Comparison of ENCODE assay signal across 1 cellular context in the genomic region with DNA sequence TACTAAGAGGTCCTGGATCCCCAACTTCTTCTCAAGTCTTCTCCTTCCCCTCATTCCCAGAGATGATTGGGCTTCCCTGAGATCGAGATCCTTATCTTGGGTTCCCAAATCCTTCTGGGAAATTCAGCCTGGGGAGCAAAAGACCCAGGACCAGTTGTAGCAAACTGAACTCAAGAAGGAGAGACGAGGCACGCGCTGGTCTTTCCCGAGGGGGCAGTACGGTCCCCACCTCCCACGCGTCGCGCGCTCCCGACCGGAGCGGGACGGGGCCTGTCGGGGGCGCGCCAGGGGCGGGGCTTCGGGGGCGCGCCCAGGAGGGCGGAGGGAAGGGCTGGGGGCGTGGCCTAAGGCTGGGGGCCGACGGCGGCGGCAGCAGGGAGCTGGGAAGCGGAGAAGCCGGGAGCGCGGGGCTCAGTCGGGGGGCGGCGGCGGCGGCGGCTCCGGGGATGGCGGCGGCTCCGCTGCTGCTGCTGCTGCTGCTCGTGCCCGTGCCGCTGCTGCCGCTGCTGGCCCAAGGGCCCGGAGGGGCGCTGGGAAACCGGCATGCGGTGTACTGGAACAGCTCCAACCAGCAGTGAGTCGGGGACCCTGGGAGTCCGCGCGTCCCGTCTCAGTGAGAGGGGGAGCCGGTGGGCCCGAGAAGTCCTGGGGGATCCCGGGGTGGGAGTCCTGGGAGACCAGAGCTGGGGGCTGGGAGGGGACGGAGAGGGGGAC.
TF ChIP-seq lines count a peak whose summit lies in the region.

Gene EFNA3 (plus strand): TSS at position 342 of the 714 bp plus-strand sequence. CDS start 105 bp downstream, at position 447.

TF ChIP-seq in K562, 482 proteins besides CTCF, POLR2A, EP300 and RAD21 (continued from another document and continues in another):
- TF ChIP-seq ETV6 (IDR thresholded peaks at IDR 0.05; ENCODE audit: borderline replicate concordance in 1 of 2, low read depth in 2 of 2, low read length in 1 of 2) = no peak
- TF ChIP-seq ETV6 (CRISPR knock-in tag; IDR thresholded peaks at IDR 0.05; ENCODE audit: borderline replicate concordance) = no peak
- peak; percentile 75 for TF ChIP-seq ZNF431 (CRISPR knock-in tag; IDR thresholded peaks at IDR 0.05)
- TF ChIP-seq SMARCB1 (IDR thresholded peaks at IDR 0.05; ENCODE audit: insufficient read length, low read depth) = no peak
- TF ChIP-seq ZNF75A (CRISPR knock-in tag; IDR thresholded peaks at IDR 0.05) = no peak
- TF ChIP-seq TARDBP (IDR thresholded peaks at IDR 0.05) = no peak
- TF ChIP-seq POLR2H (tag; IDR thresholded peaks at IDR 0.05; ENCODE audit: low read depth) = no peak
- TF ChIP-seq ZNF449 (CRISPR knock-in tag; IDR thresholded peaks at IDR 0.05) = no peak
- TF ChIP-seq FOXP1 (CRISPR knock-in tag; IDR thresholded peaks at IDR 0.05) = 0 out of 2 replicates have a peak, but pooled peaks have one; percentile 5
- TF ChIP-seq, protein P1, sequence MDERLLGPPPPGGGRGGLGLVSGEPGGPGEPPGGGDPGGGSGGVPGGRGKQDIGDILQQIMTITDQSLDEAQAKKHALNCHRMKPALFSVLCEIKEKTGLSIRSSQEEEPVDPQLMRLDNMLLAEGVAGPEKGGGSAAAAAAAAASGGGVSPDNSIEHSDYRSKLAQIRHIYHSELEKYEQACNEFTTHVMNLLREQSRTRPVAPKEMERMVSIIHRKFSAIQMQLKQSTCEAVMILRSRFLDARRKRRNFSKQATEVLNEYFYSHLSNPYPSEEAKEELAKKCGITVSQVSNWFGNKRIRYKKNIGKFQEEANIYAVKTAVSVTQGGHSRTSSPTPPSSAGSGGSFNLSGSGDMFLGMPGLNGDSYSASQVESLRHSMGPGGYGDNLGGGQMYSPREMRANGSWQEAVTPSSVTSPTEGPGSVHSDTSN (CRISPR knock-in tag; IDR thresholded peaks at IDR 0.05; ENCODE audit: low read depth) = no peak
- TF ChIP-seq, protein P1 (tag; conservative IDR thresholded peaks at IDR 0.05; ENCODE audit: low read depth) = no peak
- TF ChIP-seq RFX1 (IDR thresholded peaks at IDR 0.05) = no peak
- no peak for TF ChIP-seq ZNF354B (CRISPR knock-in tag; IDR thresholded peaks at IDR 0.05)
- peak; percentile 57 for TF ChIP-seq HMGN3 (IDR thresholded peaks at IDR 0.05; ENCODE audit: borderline replicate concordance, extremely low read depth, insufficient read length, low read depth, low read length)
- TF ChIP-seq SMAD4 (CRISPR knock-in tag; conservative IDR thresholded peaks at IDR 0.05) = peak; percentile 74
- TF ChIP-seq MLX (CRISPR knock-in tag; conservative IDR thresholded peaks at IDR 0.05) = no peak
- TF ChIP-seq RBM17 (IDR thresholded peaks at IDR 0.05; ENCODE audit: borderline replicate concordance, low read depth, low read length) = no peak
- no peak for TF ChIP-seq MBD2 (IDR thresholded peaks at IDR 0.05; ENCODE audit: borderline replicate concordance, low read depth)
- no peak for TF ChIP-seq HLTF (IDR thresholded peaks at IDR 0.05)
- TF ChIP-seq, protein P2, sequence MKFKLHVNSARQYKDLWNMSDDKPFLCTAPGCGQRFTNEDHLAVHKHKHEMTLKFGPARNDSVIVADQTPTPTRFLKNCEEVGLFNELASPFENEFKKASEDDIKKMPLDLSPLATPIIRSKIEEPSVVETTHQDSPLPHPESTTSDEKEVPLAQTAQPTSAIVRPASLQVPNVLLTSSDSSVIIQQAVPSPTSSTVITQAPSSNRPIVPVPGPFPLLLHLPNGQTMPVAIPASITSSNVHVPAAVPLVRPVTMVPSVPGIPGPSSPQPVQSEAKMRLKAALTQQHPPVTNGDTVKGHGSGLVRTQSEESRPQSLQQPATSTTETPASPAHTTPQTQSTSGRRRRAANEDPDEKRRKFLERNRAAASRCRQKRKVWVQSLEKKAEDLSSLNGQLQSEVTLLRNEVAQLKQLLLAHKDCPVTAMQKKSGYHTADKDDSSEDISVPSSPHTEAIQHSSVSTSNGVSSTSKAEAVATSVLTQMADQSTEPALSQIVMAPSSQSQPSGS (CRISPR knock-in tag; IDR thresholded peaks at IDR 0.05) = no peak
- TF ChIP-seq KDM4B (IDR thresholded peaks at IDR 0.05; ENCODE audit: borderline replicate concordance in 2 of 2, low read depth in 1 of 2) = no peak
- no peak for TF ChIP-seq E2F1 (CRISPR knock-in tag; IDR thresholded peaks at IDR 0.05)
- no peak for TF ChIP-seq HOMEZ (CRISPR knock-in tag; IDR thresholded peaks at IDR 0.05)
- peak; percentile 26; the same call in 1 of the 2 replicates for TF ChIP-seq DPF2 (IDR thresholded peaks at IDR 0.05)
- TF ChIP-seq HDAC1 (IDR thresholded peaks at IDR 0.05) = no peak
- no peak for TF ChIP-seq ZNF445 (CRISPR knock-in tag; IDR thresholded peaks at IDR 0.05; ENCODE audit: low read depth)
- no peak for TF ChIP-seq LEF1 (IDR thresholded peaks at IDR 0.05)
- no peak for TF ChIP-seq EWSR1 (IDR thresholded peaks at IDR 0.05; ENCODE audit: borderline replicate concordance, low read depth, partially characterized antibody)
- TF ChIP-seq ZNF324 (CRISPR knock-in tag; IDR thresholded peaks at IDR 0.05) = no peak
- TF ChIP-seq CBX5 (IDR thresholded peaks at IDR 0.05; ENCODE audit: borderline replicate concordance, low read depth) = no peak
- no peak for TF ChIP-seq SRSF3 (IDR thresholded peaks at IDR 0.05; ENCODE audit: insufficient read depth, low read length)
- TF ChIP-seq GTF2A2 (tag; IDR thresholded peaks at IDR 0.05) = no peak
- TF ChIP-seq ZNF644 (tag; IDR thresholded peaks at IDR 0.05; ENCODE audit: low read depth) = peak; percentile 67; the same call in 1 of the 2 replicates
- TF ChIP-seq, protein P3, sequence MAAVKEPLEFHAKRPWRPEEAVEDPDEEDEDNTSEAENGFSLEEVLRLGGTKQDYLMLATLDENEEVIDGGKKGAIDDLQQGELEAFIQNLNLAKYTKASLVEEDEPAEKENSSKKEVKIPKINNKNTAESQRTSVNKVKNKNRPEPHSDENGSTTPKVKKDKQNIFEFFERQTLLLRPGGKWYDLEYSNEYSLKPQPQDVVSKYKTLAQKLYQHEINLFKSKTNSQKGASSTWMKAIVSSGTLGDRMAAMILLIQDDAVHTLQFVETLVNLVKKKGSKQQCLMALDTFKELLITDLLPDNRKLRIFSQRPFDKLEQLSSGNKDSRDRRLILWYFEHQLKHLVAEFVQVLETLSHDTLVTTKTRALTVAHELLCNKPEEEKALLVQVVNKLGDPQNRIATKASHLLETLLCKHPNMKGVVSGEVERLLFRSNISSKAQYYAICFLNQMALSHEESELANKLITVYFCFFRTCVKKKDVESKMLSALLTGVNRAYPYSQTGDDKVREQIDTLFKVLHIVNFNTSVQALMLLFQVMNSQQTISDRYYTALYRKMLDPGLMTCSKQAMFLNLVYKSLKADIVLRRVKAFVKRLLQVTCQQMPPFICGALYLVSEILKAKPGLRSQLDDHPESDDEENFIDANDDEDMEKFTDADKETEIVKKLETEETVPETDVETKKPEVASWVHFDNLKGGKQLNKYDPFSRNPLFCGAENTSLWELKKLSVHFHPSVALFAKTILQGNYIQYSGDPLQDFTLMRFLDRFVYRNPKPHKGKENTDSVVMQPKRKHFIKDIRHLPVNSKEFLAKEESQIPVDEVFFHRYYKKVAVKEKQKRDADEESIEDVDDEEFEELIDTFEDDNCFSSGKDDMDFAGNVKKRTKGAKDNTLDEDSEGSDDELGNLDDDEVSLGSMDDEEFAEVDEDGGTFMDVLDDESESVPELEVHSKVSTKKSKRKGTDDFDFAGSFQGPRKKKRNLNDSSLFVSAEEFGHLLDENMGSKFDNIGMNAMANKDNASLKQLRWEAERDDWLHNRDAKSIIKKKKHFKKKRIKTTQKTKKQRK (IDR thresholded peaks at IDR 0.05; ENCODE audit: borderline replicate concordance, low read depth, low read length) = no peak
- TF ChIP-seq CXXC5 (CRISPR knock-in tag; IDR thresholded peaks at IDR 0.05) = peak; percentile 74
- no peak for TF ChIP-seq EP400 (IDR thresholded peaks at IDR 0.05)
- TF ChIP-seq TBL1XR1 (IDR thresholded peaks at IDR 0.05; ENCODE audit: low read length in 2 of 2) = no peak
- TF ChIP-seq PURB (CRISPR knock-in tag; IDR thresholded peaks at IDR 0.05; ENCODE audit: low read depth) = no peak
- no peak for TF ChIP-seq ZNF239 (CRISPR knock-in tag; IDR thresholded peaks at IDR 0.05)
- TF ChIP-seq PTBP1 (IDR thresholded peaks at IDR 0.05; ENCODE audit: low read depth, low read length) = no peak
- no peak for TF ChIP-seq NFRKB (IDR thresholded peaks at IDR 0.05; ENCODE audit: low read depth)
- no peak for TF ChIP-seq ZC3H8 (IDR thresholded peaks at IDR 0.05)
- TF ChIP-seq SOX6 (IDR thresholded peaks at IDR 0.05) = no peak
- TF ChIP-seq SIRT6 (IDR thresholded peaks at IDR 0.05; ENCODE audit: low read depth, low read length) = no peak
- peak; percentile 53 for TF ChIP-seq POLR2G (IDR thresholded peaks at IDR 0.05; ENCODE audit: low read depth, low read length)
- TF ChIP-seq TEAD2 (tag; IDR thresholded peaks at IDR 0.05) = no peak
- no peak for TF ChIP-seq CREB5 (CRISPR knock-in tag; IDR thresholded peaks at IDR 0.05)
- no peak for TF ChIP-seq XRCC3 (IDR thresholded peaks at IDR 0.05)
- TF ChIP-seq, protein P4, sequence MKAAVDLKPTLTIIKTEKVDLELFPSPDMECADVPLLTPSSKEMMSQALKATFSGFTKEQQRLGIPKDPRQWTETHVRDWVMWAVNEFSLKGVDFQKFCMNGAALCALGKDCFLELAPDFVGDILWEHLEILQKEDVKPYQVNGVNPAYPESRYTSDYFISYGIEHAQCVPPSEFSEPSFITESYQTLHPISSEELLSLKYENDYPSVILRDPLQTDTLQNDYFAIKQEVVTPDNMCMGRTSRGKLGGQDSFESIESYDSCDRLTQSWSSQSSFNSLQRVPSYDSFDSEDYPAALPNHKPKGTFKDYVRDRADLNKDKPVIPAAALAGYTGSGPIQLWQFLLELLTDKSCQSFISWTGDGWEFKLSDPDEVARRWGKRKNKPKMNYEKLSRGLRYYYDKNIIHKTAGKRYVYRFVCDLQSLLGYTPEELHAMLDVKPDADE (conservative IDR thresholded peaks at IDR 0.05; ENCODE audit: control insufficient read depth, low read depth, low read length) = 0 out of 2 replicates have a peak, but pooled peaks have one; percentile 10
- peak; percentile 43; the same call in 1 of the 2 replicates for TF ChIP-seq ZNF175 (CRISPR knock-in tag; IDR thresholded peaks at IDR 0.05; ENCODE audit: low read depth)
- no peak for TF ChIP-seq ZNF274 (IDR thresholded peaks at IDR 0.05; ENCODE audit: borderline replicate concordance, low read depth, low read length)
- TF ChIP-seq HDAC2 (IDR thresholded peaks at IDR 0.05) = peak; percentile 23; the same call in 1 of the 2 replicates
